25 cellular contexts compared by ENCODE assay signal in the genomic region with DNA sequence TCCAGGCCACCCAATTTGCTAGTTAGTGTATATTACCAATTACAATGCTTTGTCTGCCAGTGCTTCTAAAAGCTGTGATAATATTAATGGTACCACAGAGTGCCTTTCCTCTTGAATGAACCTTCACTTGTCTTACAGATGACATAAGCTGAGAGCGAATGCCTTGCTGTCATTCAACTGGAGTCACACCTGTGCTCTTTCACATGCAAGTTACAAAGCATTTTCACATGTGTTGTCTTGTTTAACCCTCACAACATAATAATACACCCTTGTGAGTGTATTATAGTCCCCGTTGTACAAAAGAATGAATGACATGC.
"Had no signal": no experiment of that assay in that cellular context is flagged by ENCODE, and none has a peak within 500 bp of the region (broad histone marks: within the 10 kb centered on the region; RNA-seq: fewer than 3 reads in every experiment).

No MANE protein-coding gene starts in this region.

- ATAC-seq: activated CD8-positive, alpha-beta T cell treated with anti-CD3 and anti-CD28 coated beads for 36 hours; activated T-cell treated with anti-CD3 and anti-CD28 coated beads, Interleukin-2, amount 50 U/mL, for 72 hours had no signal

- H3K36me3 ChIP-seq: Peyer's patch, SJCRH30 had no signal

- H3K27ac ChIP-seq: Peyer's patch, RWPE1, SJCRH30, VCaP had no signal

- H3K4me1 ChIP-seq: Peyer's patch, SJCRH30 had no signal

- H3K4me3 ChIP-seq: Peyer's patch, SJCRH30 had no signal

- H3K9me3 ChIP-seq: Peyer's patch, SJCRH30, SK-N-SH had no signal

- DNase-seq: activated CD4-positive, alpha-beta T cell treated with anti-CD3 and anti-CD28 coated beads for 4 hours; activated CD8-positive, alpha-beta memory T cell treated with anti-CD3 and anti-CD28 coated beads, Interleukin-2, amount 50 U/mL, for 4 hours; activated CD8-positive, alpha-beta T cell treated with anti-CD3 and anti-CD28 coated beads for 36 hours; activated gamma-delta T cell treated with Interleukin-2 at 50 U/mL for 16 hours; activated naive CD4-positive, alpha-beta T cell treated with anti-CD3 and anti-CD28 coated beads, Interleukin-2, amount 10 ng/mL, durations not matched to agents 7 days and 5 days; activated naive CD8-positive, alpha-beta T cell treated with anti-CD3 and anti-CD28 coated beads for 36 hours; activated T-cell treated with anti-CD3 and anti-CD28 coated beads, Interleukin-2, amount 50 U/mL, for 72 hours; cerebellar nuclear complex; Kasumi-1; KBM-7; NCI-H1048; NCI-H146; NCI-H187 treated with DMSO at 0.1 percent for 48 hours; NCI-H446; NCI-H524; NCI-H774; NK-92 treated with Interleukin-12 subunit alpha and Interleukin-12 subunit beta, amount 100 ng/mL, for 24 hours; OCI-M1; Peyer's patch; Right ventricle myocardium superior; SJCRH30; SK-N-SH; T-helper 1 cell had no signal

- H3K27me3 ChIP-seq: Peyer's patch, SJCRH30 had no signal
